ENCODE assay signal across 8 cellular contexts in genomic region chr1:18965206-18966173, GRCh38. TPM values are rescaled to one million over a fixed set of nuclear protein-coding genes. Genes with fewer than 3 reads are reported as not detected.
DNase-seq lines count a peak whose midpoint lies in the region; ATAC-seq and TF ChIP-seq lines count a peak whose summit lies in the region.

No MANE protein-coding gene starts in this region.

- H3K36me3 Mint-ChIP-seq in activated CD4-positive, alpha-beta T cell treated with anti-CD3 and anti-CD28 coated beads for 36 hours (ENCODE audit: low read depth): no peaks in the 10 kb centered on the region
- H3K36me3 Mint-ChIP-seq in chondrocyte (ENCODE audit: low read depth): no peaks in the 10 kb centered on the region

- no peak overlapping the region for H3K4me3 ChIP-seq in sigmoid colon

- peaks cover 0 to 30% (median 8%) of the 10 kb centered on the region in 4 donors for H3K4me1 ChIP-seq in sigmoid colon

- H3K4me3 Mint-ChIP-seq in activated CD4-positive, alpha-beta T cell treated with anti-CD3 and anti-CD28 coated beads for 36 hours: no peak overlapping the region
- no peak overlapping the region for H3K4me3 Mint-ChIP-seq in chondrocyte (ENCODE audit: unreplicated experiment)

- POLR2A ChIA-PET in activated CD4-positive, alpha-beta T cell treated with anti-CD3 and anti-CD28 coated beads for 36 hours (lab: Charles Lee): interaction anchor here (0.7 to 1.0 kb wide), 4 partner anchors 8 to 109 kb away, joined by 3 to 4 read pairs (median 3); partner anchors contain the start of gene IFFO2

- peak overlapping the region; percentile 91 for H3K27ac Mint-ChIP-seq in activated CD4-positive, alpha-beta T cell treated with anti-CD3 and anti-CD28 coated beads for 36 hours
- H3K27ac Mint-ChIP-seq in chondrocyte (ENCODE audit: unreplicated experiment): peak overlapping the region; percentile 78

- peaks cover 19% of the 10 kb centered on the region for H3K4me1 Mint-ChIP-seq in activated CD4-positive, alpha-beta T cell treated with anti-CD3 and anti-CD28 coated beads for 36 hours
- H3K4me1 Mint-ChIP-seq in chondrocyte (ENCODE audit: low read depth): peaks cover 21% of the 10 kb centered on the region

- CTCF ChIA-PET in activated CD4-positive, alpha-beta T cell treated with anti-CD3 and anti-CD28 coated beads for 36 hours (lab: Charles Lee): interaction anchor here (0.8 to 1.2 kb wide), 5 partner anchors 13 to 1273 kb away, joined by 3 read pairs; no protein-coding TSS in a partner anchor

- intact Hi-C loops in activated CD4-positive, alpha-beta T cell treated with anti-CD3 and anti-CD28 coated beads for 36 hours (cut with DNase I, micrococcal nuclease): no loop called here
- intact Hi-C loops in sigmoid colon (cut with DNase I): no loop called here

- H3K27me3 ChIP-seq in sigmoid colon: no peaks in the 10 kb centered on the region

- DNase-seq in activated CD4-positive, alpha-beta T cell treated with anti-CD3 and anti-CD28 coated beads for 36 hours: peak; percentile 78
- no peak for DNase-seq in activated CD4-positive, alpha-beta T cell treated with anti-CD3 and anti-CD28 coated beads, Interleukin-2, amount 50 U/mL, for 4 hours
- DNase-seq in LoVo (ENCODE audit: low spot score) (peak; percentile 18), chondrocyte (ENCODE audit: low spot score) (no peak), sigmoid colon (peak; percentile 57), Kasumi-1 (lab: John Stamatoyannopoulos, UW) (no peak), NCI-H510A (lab: John Stamatoyannopoulos, UW) (no peak)

- ATAC-seq in activated CD4-positive, alpha-beta T cell treated with anti-CD3 and anti-CD28 coated beads for 36 hours: peak; percentile 95
- no peak for ATAC-seq in GM18909 (IDR thresholded peaks at IDR 0.05; ENCODE audit: poor library complexity, unreplicated experiment)

- no peaks in the 10 kb centered on the region for H3K9me3 Mint-ChIP-seq in activated CD4-positive, alpha-beta T cell treated with anti-CD3 and anti-CD28 coated beads for 36 hours (ENCODE audit: low read depth)
- H3K9me3 Mint-ChIP-seq in chondrocyte (ENCODE audit: low read depth): no peaks in the 10 kb centered on the region

- H3K27ac ChIP-seq in sigmoid colon: peak overlapping the region in 1 of 4 donors; percentile 54

- H3K27me3 Mint-ChIP-seq in activated CD4-positive, alpha-beta T cell treated with anti-CD3 and anti-CD28 coated beads for 36 hours: peaks cover 3% of the 10 kb centered on the region
- peaks cover 1% of the 10 kb centered on the region for H3K27me3 Mint-ChIP-seq in chondrocyte (ENCODE audit: low read depth)

- TF ChIP-seq CTCF in chondrocyte (IDR thresholded peaks at IDR 0.05): peak; percentile 36
- TF ChIP-seq CTCF in sigmoid colon (IDR thresholded peaks at IDR 0.05): no peak

- TF ChIP-seq POLR2A in sigmoid colon (IDR thresholded peaks at IDR 0.05): no peak

- H3K9me3 ChIP-seq in sigmoid colon: no peaks in the 10 kb centered on the region

- H3K36me3 ChIP-seq in sigmoid colon: no peaks in the 10 kb centered on the region

- no peak for TF ChIP-seq EP300 in sigmoid colon (IDR thresholded peaks at IDR 0.05)

- 86 to 89% methylated on average over 17 of the region's 17 CpGs for WGBS in sigmoid colon, 2 donors

RNA-seq across cellular contexts. Expression of gene IFFO2, which starts 9.0 kb away (rescaled TPM):
- 10 to 100 TPM; 48.3 to 62.7 TPM for total RNA-seq in activated CD4-positive, alpha-beta T cell treated with anti-CD3 and anti-CD28 coated beads for 36 hours
- total RNA-seq in chondrocyte (13.9 to 18.9 TPM (median 18.8 TPM) in 3 replicates), sigmoid colon (10 to 100 TPM in 2 of 4 donors, 1 to 10 TPM in 2; 7.5 to 35.0 (median 13.8) TPM)
- polyA plus RNA-seq in sigmoid colon: 1 to 10 TPM; 1.2 to 8.6 (median 7.2) TPM

Comparison
In these comparisons a context has a peak if more than half of its experiments do, and no peak if none do; other contexts are left out.
1. DNase-seq: peak in activated CD4-positive, alpha-beta T cell treated with anti-CD3 and anti-CD28 coated beads for 36 hours (single experiment), LoVo (single experiment) and sigmoid colon (single experiment); none in activated CD4-positive, alpha-beta T cell treated with anti-CD3 and anti-CD28 coated beads, Interleukin-2, amount 50 U/mL, for 4 hours (0 of 2), chondrocyte (single experiment), Kasumi-1 (0 of 2) and NCI-H510A (single experiment).